ENCODE assay signal across 8 cellular contexts in genomic region chr11:65386307-65387081, GRCh38. TPM values are rescaled to one million over a fixed set of nuclear protein-coding genes. Genes with fewer than 3 reads are reported as not detected.
DNase-seq lines count a peak whose midpoint lies in the region; ATAC-seq and TF ChIP-seq lines count a peak whose summit lies in the region.

FRMD8 (plus strand) TSS chr11:65386637; CDS start chr11:65387037, 400 bp downstream.

- CTCF ChIA-PET in AG04450 (lab: Charles Lee), result interaction anchor here (1.9 kb wide), 1 partner anchor 30 kb away, joined by 10 read pairs; no protein-coding TSS in a partner anchor

- H3K27me3 ChIP-seq in AG04450 (ENCODE audit: control insufficient read depth, insufficient read depth, low read length), result no peaks in the 10 kb centered on the region

- no peaks in the 10 kb centered on the region for H3K36me3 Mint-ChIP-seq in neural crest cell (ENCODE audit: low read depth)

- POLR2A ChIA-PET in AG04450 (lab: Yijun Ruan, JAX), result interaction anchor here (1.2 to 1.7 kb wide), 2 partner anchors 37 to 113 kb away, joined by 8 to 10 read pairs; partner anchors contain the start of genes MALAT1 and NEAT1

- TF ChIP-seq POLR2A in GM19099 (IDR thresholded peaks at IDR 0.05; ENCODE audit: extremely low read depth, insufficient read length, low read depth), result peak; percentile 85

- peak; percentile 14 for ATAC-seq in stimulated activated naive CD8-positive, alpha-beta T cell treated with anti-CD3 and anti-CD28 coated beads, Interleukin-15, amount 100 ng/mL, for 72 hours

- in situ Hi-C loops in SK-MEL-5 (cut with HindIII; ENCODE audit: low pct_unique_long_range_greater_than_20kb, low sequenced_read_pairs), result no loop called here

- H3K9me3 ChIP-seq in AG04450 (ENCODE audit: control insufficient read depth, insufficient read depth, low read length), result no peaks in the 10 kb centered on the region; the same call in 1 of the 2 replicates

- H3K27ac Mint-ChIP-seq in neural crest cell (ENCODE audit: unreplicated experiment), result peak within 1 kb of the TSS; percentile 75
- peak within 1 kb of the TSS; percentile 95 to 97 for H3K27ac Mint-ChIP-seq in stimulated activated naive CD8-positive, alpha-beta T cell treated with anti-CD3 and anti-CD28 coated beads, Interleukin-15, amount 100 ng/mL, for 72 hours

- no peak for TF ChIP-seq CTCF in AG04450 (IDR thresholded peaks at IDR 0.05; ENCODE audit: low read depth, low read length)
- no peak for TF ChIP-seq CTCF in foreskin fibroblast (IDR thresholded peaks at IDR 0.05; ENCODE audit: low read depth, low read length)
- no peak for TF ChIP-seq CTCF in neural crest cell (conservative IDR thresholded peaks at IDR 0.05)

- H3K27ac ChIP-seq in AG04450 (ENCODE audit: low read depth, low read length), result peak within 1 kb of the TSS; percentile 81

- peak within 1 kb of the TSS; percentile 88 for H3K4me3 ChIP-seq in AG04450 (ENCODE audit: low read depth, low read length)
- peak within 1 kb of the TSS; percentile 82 to 88 for H3K4me3 ChIP-seq in foreskin fibroblast (ENCODE audit: low read depth in 1 of 2, low read length in 2 of 2)

- H3K9me3 Mint-ChIP-seq in neural crest cell, result no peaks in the 10 kb centered on the region
- H3K9me3 Mint-ChIP-seq in stimulated activated naive CD8-positive, alpha-beta T cell treated with anti-CD3 and anti-CD28 coated beads, Interleukin-15, amount 100 ng/mL, for 72 hours, result no peaks in the 10 kb centered on the region

- H3K4me3 Mint-ChIP-seq in neural crest cell, result peak within 1 kb of the TSS; percentile 89
- peak within 1 kb of the TSS; percentile 84 to 96 for H3K4me3 Mint-ChIP-seq in stimulated activated naive CD8-positive, alpha-beta T cell treated with anti-CD3 and anti-CD28 coated beads, Interleukin-15, amount 100 ng/mL, for 72 hours

- DNase-seq in AG04450 (ENCODE audit: low read depth, low spot score) (no peak), M059J (ENCODE audit: low read depth) (peak; percentile 83), SK-MEL-5 (ENCODE audit: low read depth, low spot score) (peak; percentile 69), foreskin fibroblast (peak; percentile 84 to 95), neural crest cell (ENCODE audit: low read depth, low spot score) (peak; percentile 75)
- peak; percentile 80 for DNase-seq in activated gamma-delta T cell treated with anti-CD3 and anti-CD28 coated beads, Interleukin-2, amount 50 U/mL, for 16 hours (ENCODE audit: low read depth)
- peak; percentile 72 to 75 for DNase-seq in stimulated activated naive CD8-positive, alpha-beta T cell treated with anti-CD3 and anti-CD28 coated beads, Interleukin-15, amount 100 ng/mL, for 72 hours

- H3K27me3 Mint-ChIP-seq in neural crest cell (ENCODE audit: low read depth), result no peaks in the 10 kb centered on the region
- no peaks in the 10 kb centered on the region for H3K27me3 Mint-ChIP-seq in stimulated activated naive CD8-positive, alpha-beta T cell treated with anti-CD3 and anti-CD28 coated beads, Interleukin-15, amount 100 ng/mL, for 72 hours

- peaks cover 63% of the 10 kb centered on the region for H3K4me1 Mint-ChIP-seq in neural crest cell
- H3K4me1 Mint-ChIP-seq in stimulated activated naive CD8-positive, alpha-beta T cell treated with anti-CD3 and anti-CD28 coated beads, Interleukin-15, amount 100 ng/mL, for 72 hours, result peaks cover 92% of the 10 kb centered on the region

RNA-seq across cellular contexts. Expression of gene FRMD8, which starts in this region (rescaled TPM):
- 10.7 and 14.1 TPM in 2 replicates for polyA plus RNA-seq in AG04450 (2011; rRNA removed)
- polyA minus RNA-seq in AG04450 (2011; rRNA and poly(A)+ RNA removed), result 8.2 and 10.9 TPM in 2 replicates
- total RNA-seq in M059J (2014; rRNA removed; shearing (Covaris generic)), result 42.6 and 43.0 TPM in 2 replicates
- 36.4 and 37.5 TPM in 2 replicates for total RNA-seq in SK-MEL-5 (2014; rRNA removed; shearing (Covaris generic))
- polyA plus RNA-seq in SK-MEL-5 (2015; cell fraction: cytosol; rRNA removed), result 71.8 and 107 TPM in 2 replicates
- 89.4 and 95.0 TPM in 2 replicates for polyA plus RNA-seq in SK-MEL-5 (2015; cell fraction: nucleus; rRNA removed)
- total RNA-seq in neural crest cell, result 25.6 and 29.0 TPM in 2 replicates
